30 cellular contexts compared by ENCODE assay signal in genomic region chr14:71684323-71684722, GRCh38.
"Had no signal": no experiment of that assay in that cellular context is flagged by ENCODE, and none has a peak within 500 bp of the region (broad histone marks: within the 10 kb centered on the region; RNA-seq: fewer than 3 reads in every experiment).

No MANE protein-coding gene starts in this region.

- H3K27ac ChIP-seq: adrenal gland, body of pancreas, brain microvascular endothelial cell, breast epithelium, VCaP had no signal

- H3K4me3 Mint-ChIP-seq: activated B cell treated with CpG ODN at 0.5 μM for 24 hours; activated CD4-positive, alpha-beta memory T cell treated with anti-CD3 and anti-CD28 coated beads for 36 hours; activated CD4-positive, alpha-beta T cell treated with anti-CD3 and anti-CD28 coated beads, Interleukin-2, amount 10 ng/mL, durations not matched to agents 24 days and 14 days; activated CD8-positive, alpha-beta T cell treated with anti-CD3 and anti-CD28 coated beads for 36 hours; activated naive CD8-positive, alpha-beta T cell treated with anti-CD3 and anti-CD28 coated beads for 36 hours; activated T-cell treated with anti-CD3 and anti-CD28 coated beads, Interleukin-2, amount 50 U/mL, for 24 hours; T-helper 1 cell treated with Interleukin-12 subunit alpha and Interleukin-12 subunit beta and Interleukin-4 antibody, amounts not matched to agents 30 μg/mL and 1 μg/mL, for 36 hours; T-helper 2 cell treated with Interferon-gamma antibody and Interleukin-4, amounts not matched to agents 5 μg/mL and 100 μg/mL, for 36 hours had no signal

- H3K4me1 Mint-ChIP-seq: activated B cell treated with CpG ODN at 0.5 μM for 24 hours; activated naive CD8-positive, alpha-beta T cell treated with anti-CD3 and anti-CD28 coated beads for 36 hours had no signal

- H3K9me3 ChIP-seq: adrenal gland, body of pancreas, breast epithelium had no signal

- H3K27ac Mint-ChIP-seq: activated B cell treated with CpG ODN at 0.5 μM for 24 hours; activated CD4-positive, alpha-beta memory T cell treated with anti-CD3 and anti-CD28 coated beads for 36 hours; activated CD4-positive, alpha-beta T cell treated with anti-CD3 and anti-CD28 coated beads, Interleukin-2, amount 10 ng/mL, durations not matched to agents 24 days and 14 days; activated CD8-positive, alpha-beta T cell treated with anti-CD3 and anti-CD28 coated beads for 36 hours; activated naive CD8-positive, alpha-beta T cell treated with anti-CD3 and anti-CD28 coated beads for 36 hours; activated T-cell treated with anti-CD3 and anti-CD28 coated beads, Interleukin-2, amount 50 U/mL, for 24 hours; activated T-helper 2 cell treated with anti-CD3 and anti-CD28 coated beads, Interferon-gamma antibody, Interleukin-2, Interleukin-4, amounts not matched to agents 10 μg/mL and 5 μg/mL and 100 μg/mL, durations not matched to agents 14 hours and 24 hours and 36 hours; T-helper 1 cell treated with Interleukin-12 subunit alpha and Interleukin-12 subunit beta and Interleukin-4 antibody, amounts not matched to agents 30 μg/mL and 1 μg/mL, for 36 hours; T-helper 2 cell treated with Interferon-gamma antibody and Interleukin-4, amounts not matched to agents 5 μg/mL and 100 μg/mL, for 36 hours had no signal

- H3K4me1 ChIP-seq: breast epithelium had no signal

- H3K9me3 Mint-ChIP-seq: activated B cell treated with CpG ODN at 0.5 μM for 24 hours; activated CD4-positive, alpha-beta memory T cell treated with anti-CD3 and anti-CD28 coated beads for 36 hours; activated CD4-positive, alpha-beta T cell treated with anti-CD3 and anti-CD28 coated beads, Interleukin-2, amount 10 ng/mL, durations not matched to agents 24 days and 14 days; activated CD8-positive, alpha-beta T cell treated with anti-CD3 and anti-CD28 coated beads for 36 hours; activated naive CD4-positive, alpha-beta T cell treated with anti-CD3 and anti-CD28 coated beads, Interleukin-2, amount 50 U/mL, for 72 hours; activated naive CD8-positive, alpha-beta T cell treated with anti-CD3 and anti-CD28 coated beads for 36 hours; activated T-cell treated with anti-CD3 and anti-CD28 coated beads, Interleukin-2, amount 50 U/mL, for 24 hours; activated T-helper 2 cell treated with anti-CD3 and anti-CD28 coated beads, Interferon-gamma antibody, Interleukin-2, Interleukin-4, amounts not matched to agents 10 μg/mL and 5 μg/mL and 100 μg/mL, durations not matched to agents 14 hours and 24 hours and 36 hours; T-helper 1 cell treated with Interleukin-12 subunit alpha and Interleukin-12 subunit beta and Interleukin-4 antibody, amounts not matched to agents 30 μg/mL and 1 μg/mL, for 36 hours; T-helper 2 cell treated with Interferon-gamma antibody and Interleukin-4, amounts not matched to agents 5 μg/mL and 100 μg/mL, for 36 hours had no signal

- H3K4me3 ChIP-seq: adrenal gland, body of pancreas, breast epithelium had no signal

- H3K27me3 ChIP-seq: adrenal gland, body of pancreas, brain microvascular endothelial cell, breast epithelium had no signal

- DNase-seq: activated B cell treated with CpG ODN at 0.5 μM for 24 hours; activated CD4-positive, alpha-beta memory T cell treated with anti-CD3 and anti-CD28 coated beads for 36 hours; activated CD4-positive, alpha-beta T cell treated with anti-CD3 and anti-CD28 coated beads for 4 hours; activated CD4-positive, alpha-beta T cell treated with anti-CD3 and anti-CD28 coated beads, Interleukin-2, amount 10 ng/mL, durations not matched to agents 24 days and 14 days; activated CD4-positive, alpha-beta T cell treated with anti-CD3 and anti-CD28 coated beads, Interleukin-2, amount 50 U/mL, for 1 hour; activated CD4-positive, alpha-beta T cell treated with anti-CD3 and anti-CD28 coated beads, Interleukin-2, amount 50 U/mL, for 4 hours; activated CD4-positive, CD25-positive, alpha-beta regulatory T cell treated with anti-CD3 and anti-CD28 coated beads, Interleukin-2, amount 50 U/mL, for 72 hours; activated CD8-positive, alpha-beta memory T cell treated with anti-CD3 and anti-CD28 coated beads, Interleukin-2, amount 50 U/mL, for 48 hours; activated CD8-positive, alpha-beta T cell treated with anti-CD3 and anti-CD28 coated beads for 36 hours; activated effector memory CD4-positive, alpha-beta T cell treated with Interleukin-2 at 50 U/mL for 16 hours; activated gamma-delta T cell; activated naive CD4-positive, alpha-beta T cell treated with anti-CD3 and anti-CD28 coated beads, Interleukin-2, amount 50 U/mL, for 16 hours; activated naive CD4-positive, alpha-beta T cell treated with Interleukin-2 at 50 U/mL for 16 hours; activated naive CD8-positive, alpha-beta T cell treated with anti-CD3 and anti-CD28 coated beads for 36 hours; activated T-cell treated with anti-CD3 and anti-CD28 coated beads, Interleukin-2, amount 50 U/mL, for 24 hours; activated T-cell treated with anti-CD3 and anti-CD28 coated beads, Interleukin-2, amount 50 U/mL, for 48 hours; adrenal gland; amniotic stem cell; body of pancreas; brain microvascular endothelial cell; central memory CD4-positive, alpha-beta T cell; T-helper 1 cell; T-helper 2 cell; T-helper 9 cell had no signal

- H3K36me3 ChIP-seq: adrenal gland, breast epithelium had no signal

- ATAC-seq: activated CD8-positive, alpha-beta T cell treated with anti-CD3 and anti-CD28 coated beads for 36 hours; activated naive CD4-positive, alpha-beta T cell treated with anti-CD3 and anti-CD28 coated beads, Interleukin-2, amount 50 U/mL, for 72 hours; body of pancreas had no signal

- H3K27me3 Mint-ChIP-seq: activated B cell treated with CpG ODN at 0.5 μM for 24 hours; activated CD4-positive, alpha-beta memory T cell treated with anti-CD3 and anti-CD28 coated beads for 36 hours; activated CD4-positive, alpha-beta T cell treated with anti-CD3 and anti-CD28 coated beads, Interleukin-2, amount 10 ng/mL, durations not matched to agents 24 days and 14 days; activated CD8-positive, alpha-beta T cell treated with anti-CD3 and anti-CD28 coated beads for 36 hours; activated naive CD8-positive, alpha-beta T cell treated with anti-CD3 and anti-CD28 coated beads for 36 hours; activated T-cell treated with anti-CD3 and anti-CD28 coated beads, Interleukin-2, amount 50 U/mL, for 24 hours had no signal
